ENCODE assay signal across 9 cellular contexts in genomic region chr2:37851428-37851827, GRCh38.
DNase-seq lines count a peak whose midpoint lies in the region; ATAC-seq and TF ChIP-seq lines count a peak whose summit lies in the region.
"Had no signal": no experiment of that assay in that cellular context is flagged by ENCODE, and none has a peak within 500 bp of the region (broad histone marks: within the 10 kb centered on the region; RNA-seq: fewer than 3 reads in every experiment).

No MANE protein-coding gene starts in this region.

- no peaks in the 10 kb centered on the region for H3K9me3 ChIP-seq in esophagus muscularis mucosa

- TF ChIP-seq CTCF in esophagus muscularis mucosa (IDR thresholded peaks at IDR 0.05) (no peak), glutamatergic neuron (IDR thresholded peaks at IDR 0.05; ENCODE audit: partially characterized antibody, unreplicated experiment) (no peak)

- H3K4me3 Mint-ChIP-seq in glutamatergic neuron (ENCODE audit: unreplicated experiment) = no peak overlapping the region

- peak overlapping the region; percentile 43; the same call in 1 of the 2 replicates for H3K4me3 ChIP-seq in GM08714 (ENCODE audit: low read length)
- H3K4me3 ChIP-seq in esophagus muscularis mucosa = no peak overlapping the region

- H3K27me3 Mint-ChIP-seq in glutamatergic neuron (ENCODE audit: unreplicated experiment) = no peaks in the 10 kb centered on the region

- no peaks in the 10 kb centered on the region for H3K36me3 ChIP-seq in esophagus muscularis mucosa

- ATAC-seq in GM19438 (IDR thresholded peaks at IDR 0.05; ENCODE audit: low read depth, unreplicated experiment) (peak; percentile 31), HG03175 (IDR thresholded peaks at IDR 0.05; ENCODE audit: unreplicated experiment) (peak; percentile 61), HG03469 (IDR thresholded peaks at IDR 0.05; ENCODE audit: unreplicated experiment) (no peak)

- WGBS in esophagus muscularis mucosa = 47% methylated on average over 4 of the region's 4 CpGs

- H3K36me3 Mint-ChIP-seq in glutamatergic neuron (ENCODE audit: unreplicated experiment) = no peaks in the 10 kb centered on the region

- no peaks in the 10 kb centered on the region for H3K27me3 ChIP-seq in esophagus muscularis mucosa

- no peaks in the 10 kb centered on the region for H3K4me1 Mint-ChIP-seq in glutamatergic neuron (ENCODE audit: low read depth, unreplicated experiment)

- no peak overlapping the region for H3K27ac Mint-ChIP-seq in glutamatergic neuron (ENCODE audit: unreplicated experiment)

- peaks cover 30 to 56% (median 53%) of the 10 kb centered on the region in 4 donors for H3K4me1 ChIP-seq in esophagus muscularis mucosa

- no peaks in the 10 kb centered on the region for H3K9me3 Mint-ChIP-seq in glutamatergic neuron (ENCODE audit: unreplicated experiment)

- peak overlapping the region; percentile 22 to 93 (median 65) for H3K27ac ChIP-seq in esophagus muscularis mucosa (replicated peaks in 1 of 4)

- no peak for TF ChIP-seq EP300 in esophagus muscularis mucosa (IDR thresholded peaks at IDR 0.05)

- TF ChIP-seq POLR2A in esophagus muscularis mucosa (IDR thresholded peaks at IDR 0.05; ENCODE audit: low read depth) = no peak

- DNase-seq in esophagus muscularis mucosa (ENCODE audit: extremely low spot score) = no peak
- DNase-seq in NCI-H524 (lab: John Stamatoyannopoulos, UW) = no peak
- DNase-seq in putamen (ENCODE audit: low spot score) = no peak
- DNase-seq in glutamatergic neuron = no peak
- DNase-seq: DMS79 had no signal

- intact Hi-C loops in esophagus muscularis mucosa (cut with DNase I) = no loop called here
